Comparison of ENCODE assay signal across 15 cellular contexts in genomic region chr7:151046603-151047573, GRCh38. TPM values are rescaled to one million over a fixed set of nuclear protein-coding genes. Genes with fewer than 3 reads are reported as not detected.
A peak's percentile ranks its signal among the peaks of the same experiment; 100 is the strongest.
DNase-seq lines count a peak whose midpoint lies in the region; ATAC-seq and TF ChIP-seq lines count a peak whose summit lies in the region.
"Had no signal": no experiment of that assay in that cellular context is flagged by ENCODE, and none has a peak within 500 bp of the region (broad histone marks: within the 10 kb centered on the region; RNA-seq: fewer than 3 reads in every experiment).

No MANE protein-coding gene starts in this region.

- no peak overlapping the region for H3K4me3 Mint-ChIP-seq in MCF 10A (ENCODE audit: unreplicated experiment)
- H3K4me3 Mint-ChIP-seq: dendritic cell treated with granulocyte-macrophage colony-stimulating factor and Interleukin-4, amounts not matched to agents 40 ng/mL and 50 ng/mL, for 4 days; naive B cell; T-helper 1 cell treated with Interleukin-12 subunit alpha and Interleukin-12 subunit beta and Interleukin-4 antibody, amounts not matched to agents 30 μg/mL and 1 μg/mL, for 36 hours had no signal

- TF ChIP-seq CTCF in MCF 10A (IDR thresholded peaks at IDR 0.05; ENCODE audit: unreplicated experiment) (no peak), breast epithelium (IDR thresholded peaks at IDR 0.05) (no peak)

- H3K27me3 ChIP-seq in breast epithelium = no peaks in the 10 kb centered on the region

- CTCF ChIA-PET in MCF 10A (lab: Yijun Ruan, JAX) = interaction anchor here (0.6 to 1.5 kb wide), 4 partner anchors 19 to 1240 kb away, joined by 3 to 4 read pairs (median 3); partner anchors contain the start of gene ABCB8

- H3K9me3 ChIP-seq in breast epithelium = no peaks in the 10 kb centered on the region
- H3K9me3 ChIP-seq: BLaER1 treated with 17β-estradiol and CSF1 and Interleukin-3, amounts not matched to agents 10 nM and 100 nM had no signal

- peak overlapping the region in 1 of 2 donors; percentile 7 for H3K27ac ChIP-seq in breast epithelium
- H3K27ac ChIP-seq: BLaER1 treated with 17β-estradiol and CSF1 and Interleukin-3, amounts not matched to agents 10 nM and 100 nM; HL-60 had no signal

- BruUV-seq in MCF 10A (replicated peaks; lab: Mats Ljungman, UMichigan) = no TSS peak

- H3K4me3 ChIP-seq in breast epithelium = no peak overlapping the region
- H3K4me3 ChIP-seq: BLaER1 treated with 17β-estradiol and CSF1 and Interleukin-3, amounts not matched to agents 10 nM and 100 nM had no signal

- no peaks in the 10 kb centered on the region for H3K27me3 Mint-ChIP-seq in MCF 10A (ENCODE audit: insufficient read depth, unreplicated experiment)

- H3K4me1 ChIP-seq in breast epithelium = peaks cover 0 to 9% of the 10 kb centered on the region in 2 donors

- peaks cover 10% of the 10 kb centered on the region for H3K4me1 Mint-ChIP-seq in MCF 10A (ENCODE audit: insufficient read depth, unreplicated experiment)

- POLR2A ChIA-PET in MCF 10A (lab: Yijun Ruan, JAX) = interaction anchor here (0.7 to 1.4 kb wide), 5 partner anchors 10 to 67 kb away, joined by 3 to 6 read pairs (median 4); partner anchors contain the start of genes CDK5, FASTK and SLC4A2

- DNase-seq in MCF 10A (ENCODE audit: unreplicated experiment) = peak; percentile 70
- DNase-seq in breast epithelium (ENCODE audit: low spot score in 2 of 2) = no peak
- DNase-seq in OCI-M1 (lab: John Stamatoyannopoulos, UW) = peak; percentile 40
- DNase-seq in fibroblast of gingiva (ENCODE audit: low read depth) = peak; percentile 47
- DNase-seq in ureter (ENCODE audit: low spot score) = peak; percentile 62
- DNase-seq in RKO (ENCODE audit: low spot score) = no peak
- DNase-seq: naive B cell; NCI-H2029; stimulated activated naive CD8-positive, alpha-beta T cell treated with anti-CD3 and anti-CD28 coated beads, Interleukin-15, Interleukin-2, amounts not matched to agents 100 U/mL and 50 U/mL, for 24 hours had no signal

- H3K36me3 ChIP-seq in breast epithelium = no peaks in the 10 kb centered on the region

- TF ChIP-seq POLR2A in breast epithelium (IDR thresholded peaks at IDR 0.05) = no peak

- intact Hi-C loops in MCF 10A (cut with micrococcal nuclease) = no loop called here
- intact Hi-C loops in breast epithelium (cut with DNase I; ENCODE audit: low total_unique reads) = no loop called here

- ATAC-seq in GM19452 (IDR thresholded peaks at IDR 0.05; ENCODE audit: unreplicated experiment) (no peak), HG02981 (IDR thresholded peaks at IDR 0.05; ENCODE audit: unreplicated experiment) (no peak)
- ATAC-seq: stimulated activated naive CD8-positive, alpha-beta T cell treated with anti-CD3 and anti-CD28 coated beads, Interleukin-15, Interleukin-2, amounts not matched to agents 100 U/mL and 50 U/mL, for 24 hours had no signal

- peak overlapping the region; percentile 50 for H3K27ac Mint-ChIP-seq in MCF 10A (ENCODE audit: low read depth, unreplicated experiment)
- H3K27ac Mint-ChIP-seq: dendritic cell treated with granulocyte-macrophage colony-stimulating factor and Interleukin-4, amounts not matched to agents 40 ng/mL and 50 ng/mL, for 4 days; T-helper 1 cell treated with Interleukin-12 subunit alpha and Interleukin-12 subunit beta and Interleukin-4 antibody, amounts not matched to agents 30 μg/mL and 1 μg/mL, for 36 hours had no signal

- H3K36me3 Mint-ChIP-seq in MCF 10A (ENCODE audit: insufficient read depth, unreplicated experiment) = peaks cover 8% of the 10 kb centered on the region
- H3K36me3 Mint-ChIP-seq: naive B cell had no signal

- H3K9me3 Mint-ChIP-seq in MCF 10A (ENCODE audit: unreplicated experiment) = no peaks in the 10 kb centered on the region
- H3K9me3 Mint-ChIP-seq: dendritic cell treated with granulocyte-macrophage colony-stimulating factor and Interleukin-4, amounts not matched to agents 40 ng/mL and 50 ng/mL, for 4 days; naive B cell; T-helper 1 cell treated with Interleukin-12 subunit alpha and Interleukin-12 subunit beta and Interleukin-4 antibody, amounts not matched to agents 30 μg/mL and 1 μg/mL, for 36 hours had no signal

RNA-seq across cellular contexts. Expression of gene ASIC3, which starts 1.4 kb away (rescaled TPM):
- 3.9 and 8.8 TPM in 2 replicates for total RNA-seq in MCF 10A (2022)
- 1 to 10 TPM; 1.3 to 3.3 (median 2.3) TPM for total RNA-seq in breast epithelium
- 0.34 TPM for total RNA-seq in ureter

RNA-seq across cellular contexts. Expression of gene CDK5, which starts 10.8 kb away (rescaled TPM):
- total RNA-seq in MCF 10A (2022) = 11.8 and 12.2 TPM in 2 replicates
- 1 to 10 TPM; 5.2 to 8.8 (median 8.6) TPM for total RNA-seq in breast epithelium
- total RNA-seq in ureter = 5.5 TPM

RNA-seq across cellular contexts. Expression of gene SLC4A2, which starts 12.5 kb away (rescaled TPM):
- total RNA-seq in MCF 10A (2022) (112 and 114 TPM in 2 replicates), breast epithelium (100 to 1,000 TPM in 1 of 3 donors, 10 to 100 TPM in 2; 83.2 to 101 (median 92.8) TPM), ureter (74.2 TPM)

RNA-seq across cellular contexts. Expression of gene ABCB8, which starts 18.6 kb away (rescaled TPM):
- total RNA-seq in MCF 10A (2022) = 73.4 and 76.1 TPM in 2 replicates
- 10 to 100 TPM; 14.7 to 19.3 (median 17.6) TPM for total RNA-seq in breast epithelium
- total RNA-seq in ureter = 32.4 TPM

RNA-seq across cellular contexts. Expression of gene ATG9B, which starts 22.6 kb away (rescaled TPM):
- total RNA-seq in MCF 10A (2022) (0.12 and 0.29 TPM in 2 replicates), breast epithelium (1 to 10 TPM in 1 of 3 donors, under 1 TPM in 1, not detected in 1; 0.44 to 2.0 TPM), ureter (0.55 TPM)

Comparison
In these comparisons a context has a peak if more than half of its experiments do, and no peak if none do; other contexts are left out.
1. DNase-seq: peak in MCF 10A (single experiment), OCI-M1 (single experiment), fibroblast of gingiva (single experiment) and ureter (single experiment); none in breast epithelium (0 of 2) and RKO (single experiment).